In the genomic region with DNA sequence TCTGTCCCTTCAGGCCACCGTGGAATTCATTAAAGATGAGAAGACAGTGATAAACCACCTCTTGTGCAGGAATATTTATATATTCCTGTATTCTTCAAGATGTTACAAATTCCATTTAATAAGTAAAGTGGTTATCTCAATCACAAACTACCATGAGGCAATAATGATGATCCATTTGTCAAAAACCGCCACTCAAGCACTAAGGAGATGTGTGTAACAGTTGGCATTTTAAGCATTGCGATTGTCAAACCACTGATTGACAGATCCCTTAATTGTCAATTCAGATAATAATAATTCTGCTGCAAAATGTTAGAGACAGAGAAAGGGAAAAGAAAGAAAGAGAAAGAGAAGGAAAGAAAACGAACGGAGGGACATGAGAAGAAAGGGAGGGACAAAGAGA, we compare ENCODE assay signal across 5 cellular contexts.
"Had no signal": no experiment of that assay in that cellular context is flagged by ENCODE, and none has a peak within 500 bp of the region (broad histone marks: within the 10 kb centered on the region; RNA-seq: fewer than 3 reads in every experiment).

No MANE protein-coding gene starts in this region.

- H3K4me3 ChIP-seq: K562 had no signal

- H3K27ac ChIP-seq: HL-60 had no signal

- DNase-seq: IMR-90, KBM-7, KG1 had no signal
